13 cellular contexts compared by ENCODE assay signal in genomic region chr16:78684655-78685400, GRCh38.
DNase-seq lines count a peak whose midpoint lies in the region; ATAC-seq and TF ChIP-seq lines count a peak whose summit lies in the region.
"Had no signal": no experiment of that assay in that cellular context is flagged by ENCODE, and none has a peak within 500 bp of the region (broad histone marks: within the 10 kb centered on the region; RNA-seq: fewer than 3 reads in every experiment).

No MANE protein-coding gene starts in this region.

- intact Hi-C loops in PC-3 (cut with micrococcal nuclease), result no loop called here

- H3K4me3 Mint-ChIP-seq in chondrocyte (ENCODE audit: unreplicated experiment), result no peak overlapping the region
- H3K4me3 Mint-ChIP-seq: CD4-positive, alpha-beta memory T cell had no signal

- TF ChIP-seq CTCF in PC-3 (conservative IDR thresholded peaks at IDR 0.05; ENCODE audit: low read depth, low read length), result no peak
- no peak for TF ChIP-seq CTCF in chondrocyte (IDR thresholded peaks at IDR 0.05)

- no peaks in the 10 kb centered on the region for H3K36me3 Mint-ChIP-seq in chondrocyte (ENCODE audit: low read depth)
- H3K36me3 Mint-ChIP-seq: CD4-positive, alpha-beta memory T cell had no signal

- H3F3A ChIP-seq in PC-3 (ENCODE audit: low read length, unreplicated experiment), result no peaks in the 10 kb centered on the region

- H3K4me1 Mint-ChIP-seq in chondrocyte (ENCODE audit: low read depth), result peaks cover 31% of the 10 kb centered on the region
- H3K4me1 Mint-ChIP-seq: CD4-positive, alpha-beta memory T cell had no signal

- H3K27me3 ChIP-seq in PC-3 (ENCODE audit: low read length) (no peaks in the 10 kb centered on the region), subcutaneous abdominal adipose tissue (ENCODE audit: control insufficient read depth in 5 of 5, insufficient read depth in 4 of 5, low read length in 5 of 5) (no peaks in the 10 kb centered on the region)

- no peak overlapping the region for H2AFZ ChIP-seq in PC-3 (ENCODE audit: low read length)

- H3K27ac Mint-ChIP-seq in chondrocyte (ENCODE audit: unreplicated experiment), result peak overlapping the region; percentile 27
- H3K27ac Mint-ChIP-seq: CD4-positive, alpha-beta memory T cell had no signal

- H3K4me2 ChIP-seq in PC-3 (ENCODE audit: low read length), result no peak overlapping the region

- no peak for ATAC-seq in PC-3

- CTCF ChIA-PET in PC-3 (lab: Charles Lee), result no interaction called here

- H3K9ac ChIP-seq in PC-3 (ENCODE audit: low read length) (no peak overlapping the region), subcutaneous abdominal adipose tissue (ENCODE audit: low read length in 5 of 5) (no peak overlapping the region)

- H3K79me2 ChIP-seq in PC-3 (ENCODE audit: low read length), result no peaks in the 10 kb centered on the region

- H3K27ac ChIP-seq in PC-3 (ENCODE audit: low read length) (peak overlapping the region; percentile 50), subcutaneous abdominal adipose tissue (ENCODE audit: low read depth, low read length) (peak overlapping the region; percentile 85)
- H3K27ac ChIP-seq: HL-60 had no signal

- peaks cover 8% of the 10 kb centered on the region for H3K4me1 ChIP-seq in PC-3 (ENCODE audit: insufficient read depth, low read length)
- peaks cover 3 to 32% (median 28%) of the 10 kb centered on the region in 5 donors for H3K4me1 ChIP-seq in subcutaneous abdominal adipose tissue (ENCODE audit: control insufficient read depth in 5 of 5, insufficient read depth in 5 of 5, low read length in 5 of 5)

- H3K9me2 ChIP-seq in PC-3 (replicated peaks; ENCODE audit: low read length), result no peaks in the 10 kb centered on the region

- H3K36me3 ChIP-seq in PC-3 (ENCODE audit: low read depth, low read length) (no peaks in the 10 kb centered on the region), subcutaneous abdominal adipose tissue (ENCODE audit: control insufficient read depth in 5 of 5, insufficient read depth in 5 of 5, low read length in 5 of 5) (no peaks in the 10 kb centered on the region)

- DNase-seq in PC-3 (no peak), chondrocyte (ENCODE audit: low spot score) (no peak), hepatic stellate cell (ENCODE audit: low spot score) (peak; percentile 30), epidermal melanocyte (ENCODE audit: insufficient read length, low spot score) (no peak), NCI-H510A (lab: John Stamatoyannopoulos, UW) (no peak), HUDEP-2 (lab: John Stamatoyannopoulos, UW; ENCODE audit: unreplicated experiment in 76 of 76) (no peak)
- no peak for DNase-seq in activated CD4-positive, alpha-beta T cell treated with anti-CD3 and anti-CD28 coated beads, Interleukin-2, amount 50 U/mL, for 48 hours
- DNase-seq: activated CD4-positive, alpha-beta T cell treated with anti-CD3 and anti-CD28 coated beads, Interleukin-2, amount 50 U/mL, for 1 hour; CD4-positive, alpha-beta memory T cell; cerebellar nuclear complex; foreskin melanocyte had no signal

- no peaks in the 10 kb centered on the region for H3K9me3 Mint-ChIP-seq in chondrocyte (ENCODE audit: low read depth)
- H3K9me3 Mint-ChIP-seq: CD4-positive, alpha-beta memory T cell had no signal

- no TSS peak for BruUV-seq in PC-3 (replicated peaks; lab: Mats Ljungman, UMichigan)

- H3K9me3 ChIP-seq in PC-3 (ENCODE audit: low read length) (no peaks in the 10 kb centered on the region), subcutaneous abdominal adipose tissue (ENCODE audit: control insufficient read depth in 5 of 5, low read length in 5 of 5) (no peaks in the 10 kb centered on the region)

- POLR2A ChIA-PET in PC-3 (lab: Charles Lee; ENCODE audit: unreplicated experiment), result no interaction called here

- H3K27me3 Mint-ChIP-seq in chondrocyte (ENCODE audit: low read depth), result no peaks in the 10 kb centered on the region
- H3K27me3 Mint-ChIP-seq: CD4-positive, alpha-beta memory T cell had no signal

- no peaks in the 10 kb centered on the region for H4K20me1 ChIP-seq in PC-3 (ENCODE audit: low read length)

- H3K4me3 ChIP-seq in PC-3 (ENCODE audit: low read length), result no peak overlapping the region
- H3K4me3 ChIP-seq in subcutaneous abdominal adipose tissue (ENCODE audit: low read depth in 1 of 5, low read length in 5 of 5), result no peak overlapping the region
